Comparison of ENCODE assay signal across 29 cellular contexts in the genomic region with DNA sequence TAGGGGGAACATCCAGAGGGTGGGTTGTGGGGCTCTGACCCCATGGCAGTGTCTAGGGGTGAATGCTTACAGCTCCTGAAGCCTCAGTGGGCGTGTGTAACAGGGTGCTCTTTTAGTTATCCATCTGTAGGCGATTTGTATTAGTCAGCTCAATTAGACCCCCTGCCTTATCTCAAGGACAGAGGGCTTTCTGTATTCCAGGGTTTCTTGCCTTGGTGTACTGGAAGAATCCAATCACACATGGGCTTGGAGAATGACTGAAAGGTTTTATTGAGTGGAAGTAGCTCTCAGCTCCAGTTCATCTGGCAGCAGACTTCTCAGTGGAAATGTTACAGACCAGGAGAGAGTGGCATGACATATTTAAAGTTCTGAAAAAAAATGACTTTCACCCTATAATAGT.
"Had no signal": no experiment of that assay in that cellular context is flagged by ENCODE, and none has a peak within 500 bp of the region (broad histone marks: within the 10 kb centered on the region; RNA-seq: fewer than 3 reads in every experiment).

No MANE protein-coding gene starts in this region.

- H3K9me3 ChIP-seq: ovary, psoas muscle, right lobe of liver, thoracic aorta, thyroid gland, tibial nerve, vagina had no signal

- H3K27ac ChIP-seq: neural progenitor cell, ovary, parathyroid adenoma, psoas muscle, right lobe of liver, sigmoid colon, stomach, thoracic aorta, thyroid gland, tibial nerve, upper lobe of left lung, vagina had no signal

- H3K9ac ChIP-seq: neural progenitor cell, parathyroid adenoma had no signal

- H3K27me3 Mint-ChIP-seq: natural killer cell treated with Interleukin-12 subunit alpha and Interleukin-12 subunit beta and Interleukin-15 and Interleukin-18, amount 100 ng/mL, for 72 hours; progenitor cell of endocrine pancreas; stimulated activated naive B cell treated with anti-CD40 and anti-IgM and Interleukin-4, amounts not matched to agents 10 μg/mL and 1 μg/mL and 100 μg/mL, for 72 hours; stimulated activated naive CD8-positive, alpha-beta T cell treated with anti-CD3 and anti-CD28 coated beads, Interleukin-15, Interleukin-2, amounts not matched to agents 100 ng/mL and 50 ng/mL, for 24 hours had no signal

- H3K36me3 Mint-ChIP-seq: stimulated activated effector memory CD8-positive, alpha-beta T cell treated with anti-CD3 and anti-CD28 coated beads, Interleukin-12 subunit alpha, Interleukin-12 subunit beta, amount 100 ng/mL, for 72 hours; stimulated activated naive B cell treated with anti-CD40 and anti-IgM and Interleukin-4, amounts not matched to agents 10 μg/mL and 1 μg/mL and 100 μg/mL, for 72 hours had no signal

- DNase-seq: nephron progenitor cell; occipital lobe; ovary; posterior cingulate gyrus; psoas muscle; right cardiac atrium; right lobe of liver; sigmoid colon; small intestine; stimulated activated CD4-positive, alpha-beta T cell treated with anti-CD3 and anti-CD28 coated beads, Interleukin-15, amount 100 ng/mL, for 24 hours; stimulated activated CD4-positive, alpha-beta T cell treated with anti-CD3 and anti-CD28 coated beads, Interleukin-2, amount 100 ng/mL, for 24 hours; stimulated activated CD4-positive, alpha-beta T cell treated with anti-CD3 and anti-CD28 coated beads, Interleukin-2, amount 100 ng/mL, for 48 hours; stimulated activated CD4-positive, alpha-beta T cell treated with anti-CD3 and anti-CD28 coated beads, Interleukin-4, amount 100 ng/mL, for 24 hours; stimulated activated naive B cell treated with anti-CD40 and anti-IgM and Interleukin-4, amounts not matched to agents 10 μg/mL and 1 μg/mL and 100 μg/mL, for 72 hours; stimulated activated naive CD4-positive, alpha-beta T cell treated with Interleukin-2 at 50 U/mL for 16 hours; stomach; thyroid gland; trophoblast cell; upper lobe of left lung had no signal

- FAIRE-seq: small intestine, urothelium cell line had no signal

- H3K4me1 Mint-ChIP-seq: nephron progenitor cell; neural progenitor cell; stimulated activated effector memory CD8-positive, alpha-beta T cell treated with anti-CD3 and anti-CD28 coated beads, Interleukin-12 subunit alpha, Interleukin-12 subunit beta, amount 100 ng/mL, for 72 hours; stimulated activated naive B cell treated with anti-CD40 and anti-IgM and Interleukin-4, amounts not matched to agents 10 μg/mL and 1 μg/mL and 100 μg/mL, for 72 hours had no signal

- H3K36me3 ChIP-seq: neural progenitor cell, ovary, right lobe of liver, sigmoid colon, stomach, thoracic aorta, thyroid gland, tibial nerve, upper lobe of left lung, vagina had no signal

- H3K4me1 ChIP-seq: neural progenitor cell, parathyroid adenoma, psoas muscle, right lobe of liver, sigmoid colon, stomach, thyroid gland, tibial nerve, upper lobe of left lung, vagina had no signal

- H3K4me3 ChIP-seq: neural progenitor cell, ovary, psoas muscle, right lobe of liver, sigmoid colon, stomach, thoracic aorta, thyroid gland, tibial nerve, upper lobe of left lung, vagina had no signal

- H3K4me3 Mint-ChIP-seq: natural killer cell treated with Interleukin-12 subunit alpha and Interleukin-12 subunit beta and Interleukin-15 and Interleukin-18, amount 100 ng/mL, for 72 hours; nephron progenitor cell; neural progenitor cell; stimulated activated effector memory CD8-positive, alpha-beta T cell treated with anti-CD3 and anti-CD28 coated beads, Interleukin-12 subunit alpha, Interleukin-12 subunit beta, amount 100 ng/mL, for 72 hours; stimulated activated naive B cell treated with anti-CD40 and anti-IgM and Interleukin-4, amounts not matched to agents 10 μg/mL and 1 μg/mL and 100 μg/mL, for 72 hours; stimulated activated naive CD8-positive, alpha-beta T cell treated with anti-CD3 and anti-CD28 coated beads, Interleukin-15, Interleukin-2, amounts not matched to agents 100 ng/mL and 50 ng/mL, for 24 hours had no signal

- H3K27ac Mint-ChIP-seq: natural killer cell treated with Interleukin-12 subunit alpha and Interleukin-12 subunit beta and Interleukin-15 and Interleukin-18, amount 100 ng/mL, for 72 hours; nephron progenitor cell; neural progenitor cell; progenitor cell of endocrine pancreas; stimulated activated effector memory CD8-positive, alpha-beta T cell treated with anti-CD3 and anti-CD28 coated beads, Interleukin-12 subunit alpha, Interleukin-12 subunit beta, amount 100 ng/mL, for 72 hours; stimulated activated naive B cell treated with anti-CD40 and anti-IgM and Interleukin-4, amounts not matched to agents 10 μg/mL and 1 μg/mL and 100 μg/mL, for 72 hours; stimulated activated naive CD8-positive, alpha-beta T cell treated with anti-CD3 and anti-CD28 coated beads, Interleukin-15, Interleukin-2, amounts not matched to agents 100 ng/mL and 50 ng/mL, for 24 hours had no signal
